Comparison of ENCODE assay signal across 9 cellular contexts in the genomic region with DNA sequence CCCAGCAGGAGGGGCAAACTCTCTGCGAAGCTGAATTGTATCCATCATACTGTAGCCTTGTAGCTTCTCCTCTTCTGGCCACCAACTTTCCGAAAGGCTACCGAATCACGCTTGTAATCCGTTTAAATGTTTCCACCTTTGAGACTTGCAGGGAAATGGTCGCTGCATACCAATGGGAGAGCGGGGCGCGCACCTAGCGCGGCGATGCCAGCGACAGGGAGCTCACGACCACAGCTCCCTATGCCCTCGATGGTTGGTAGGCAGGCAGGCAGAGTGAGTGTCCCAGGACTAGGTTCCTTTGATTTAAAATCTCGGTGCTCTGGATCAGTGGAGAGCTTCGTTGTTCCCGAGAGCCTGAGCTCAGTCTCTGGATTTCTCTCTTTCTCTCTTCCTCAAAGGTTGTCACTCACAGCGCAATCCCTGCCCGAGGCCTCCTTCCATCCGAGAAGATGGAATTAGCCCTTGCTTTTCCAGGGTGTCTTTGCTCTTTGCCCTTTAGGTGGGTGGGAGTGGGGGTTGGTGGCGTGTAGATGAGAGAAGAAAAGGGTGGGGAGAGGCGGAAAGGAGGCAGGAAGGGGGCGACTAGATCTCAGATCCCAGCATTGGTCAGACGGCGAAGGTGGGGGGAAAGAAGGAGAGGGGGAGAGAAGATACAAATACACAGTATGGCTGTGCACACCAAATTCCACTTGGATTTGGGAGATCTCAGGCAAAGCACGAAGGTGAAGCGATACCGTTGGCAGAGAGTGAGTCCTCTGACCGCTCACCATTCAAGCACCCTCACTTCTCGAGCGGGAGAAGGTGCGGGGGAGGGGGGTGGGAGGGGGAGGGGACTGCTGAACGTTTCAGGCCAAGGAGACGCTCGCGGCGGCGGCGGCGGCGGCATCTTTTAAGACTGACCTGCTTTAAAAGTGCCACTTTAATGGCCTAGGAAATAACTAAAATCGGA. TPM values are rescaled to one million over a fixed set of nuclear protein-coding genes. Genes with fewer than 3 reads are reported as not detected.
DNase-seq lines count a peak whose midpoint lies in the region; ATAC-seq and TF ChIP-seq lines count a peak whose summit lies in the region.
"Had no signal": no experiment of that assay in that cellular context is flagged by ENCODE, and none has a peak within 500 bp of the region (broad histone marks: within the 10 kb centered on the region; RNA-seq: fewer than 3 reads in every experiment).

A gene with protein sequence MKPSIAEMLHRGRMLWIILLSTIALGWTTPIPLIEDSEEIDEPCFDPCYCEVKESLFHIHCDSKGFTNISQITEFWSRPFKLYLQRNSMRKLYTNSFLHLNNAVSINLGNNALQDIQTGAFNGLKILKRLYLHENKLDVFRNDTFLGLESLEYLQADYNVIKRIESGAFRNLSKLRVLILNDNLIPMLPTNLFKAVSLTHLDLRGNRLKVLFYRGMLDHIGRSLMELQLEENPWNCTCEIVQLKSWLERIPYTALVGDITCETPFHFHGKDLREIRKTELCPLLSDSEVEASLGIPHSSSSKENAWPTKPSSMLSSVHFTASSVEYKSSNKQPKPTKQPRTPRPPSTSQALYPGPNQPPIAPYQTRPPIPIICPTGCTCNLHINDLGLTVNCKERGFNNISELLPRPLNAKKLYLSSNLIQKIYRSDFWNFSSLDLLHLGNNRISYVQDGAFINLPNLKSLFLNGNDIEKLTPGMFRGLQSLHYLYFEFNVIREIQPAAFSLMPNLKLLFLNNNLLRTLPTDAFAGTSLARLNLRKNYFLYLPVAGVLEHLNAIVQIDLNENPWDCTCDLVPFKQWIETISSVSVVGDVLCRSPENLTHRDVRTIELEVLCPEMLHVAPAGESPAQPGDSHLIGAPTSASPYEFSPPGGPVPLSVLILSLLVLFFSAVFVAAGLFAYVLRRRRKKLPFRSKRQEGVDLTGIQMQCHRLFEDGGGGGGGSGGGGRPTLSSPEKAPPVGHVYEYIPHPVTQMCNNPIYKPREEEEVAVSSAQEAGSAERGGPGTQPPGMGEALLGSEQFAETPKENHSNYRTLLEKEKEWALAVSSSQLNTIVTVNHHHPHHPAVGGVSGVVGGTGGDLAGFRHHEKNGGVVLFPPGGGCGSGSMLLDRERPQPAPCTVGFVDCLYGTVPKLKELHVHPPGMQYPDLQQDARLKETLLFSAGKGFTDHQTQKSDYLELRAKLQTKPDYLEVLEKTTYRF (minus strand): TSS at position 757 of the 949 bp plus-strand sequence. CDS start 5,554 bp downstream, outside the sequence.

- H3K27ac Mint-ChIP-seq in activated CD8-positive, alpha-beta memory T cell treated with anti-CD3 and anti-CD28 coated beads, Interleukin-2, amount 10 ng/mL, durations not matched to agents 7 days and 5 days: peak within 1 kb of the TSS; percentile 65

- H3K27me3 ChIP-seq in mammary epithelial cell (ENCODE audit: insufficient read depth, low read length): peaks cover 45% of the 10 kb centered on the region
- H3K27me3 ChIP-seq in right lobe of liver: peaks cover 0 to 4% of the 10 kb centered on the region in 2 donors
- no peaks in the 10 kb centered on the region for H3K27me3 ChIP-seq in thyroid gland

- no peaks in the 10 kb centered on the region for H3K9me3 Mint-ChIP-seq in activated CD8-positive, alpha-beta memory T cell treated with anti-CD3 and anti-CD28 coated beads, Interleukin-2, amount 10 ng/mL, durations not matched to agents 7 days and 5 days (ENCODE audit: low read depth)

- H3K9me3 ChIP-seq in mammary epithelial cell (replicated peaks; ENCODE audit: insufficient read depth, low read length): peaks cover 2% of the 10 kb centered on the region
- no peaks in the 10 kb centered on the region for H3K9me3 ChIP-seq in right lobe of liver
- H3K9me3 ChIP-seq in thyroid gland: no peaks in the 10 kb centered on the region

- no TSS peak for BruUV-seq in mammary epithelial cell (replicated peaks; lab: Mats Ljungman, UMichigan)

- DNase-seq in activated CD8-positive, alpha-beta memory T cell treated with anti-CD3 and anti-CD28 coated beads, Interleukin-2, amount 10 ng/mL, durations not matched to agents 7 days and 5 days: no peak
- no peak for DNase-seq in activated CD8-positive, alpha-beta memory T cell treated with anti-CD3 and anti-CD28 coated beads, Interleukin-2, amount 50 U/mL, for 48 hours
- DNase-seq in mammary epithelial cell (no peak), right lobe of liver (peak in 1 of 3 donors; percentile 37), thyroid gland (peak; percentile 20 to 27), DMS114 treated with DMSO at 0.1 percent for 48 hours (lab: John Stamatoyannopoulos, UW; ENCODE audit: unreplicated experiment) (no peak), RWPE1 (ENCODE audit: low spot score) (no peak)
- no peak for DNase-seq in effector CD4-positive, alpha-beta T cell

- no peaks in the 10 kb centered on the region for H3K36me3 ChIP-seq in mammary epithelial cell (ENCODE audit: insufficient read depth, low read length)
- no peaks in the 10 kb centered on the region for H3K36me3 ChIP-seq in right lobe of liver
- H3K36me3 ChIP-seq in thyroid gland: no peaks in the 10 kb centered on the region

- H3K79me2 ChIP-seq in mammary epithelial cell (ENCODE audit: insufficient read depth, low read length): no peaks in the 10 kb centered on the region

- H3K4me3 ChIP-seq in mammary epithelial cell (replicated peaks in 1 of 3; ENCODE audit: insufficient read depth in 1 of 3, low read depth in 2 of 3, low read length in 3 of 3): no peak within 1 kb of the TSS
- H3K4me3 ChIP-seq in right lobe of liver: peak within 1 kb of the TSS; percentile 47 to 61 (median 54)
- peak within 1 kb of the TSS in 2 of 3 donors; percentile 18 to 31 for H3K4me3 ChIP-seq in thyroid gland (replicated peaks in 1 of 3)

- H3K27ac ChIP-seq in mammary epithelial cell (ENCODE audit: insufficient read depth, low read depth, low read length) (no peak within 1 kb of the TSS), right lobe of liver (peak within 1 kb of the TSS in 1 of 3 donors; percentile 37), thyroid gland (no peak within 1 kb of the TSS), RWPE1 (no peak within 1 kb of the TSS)

- H3K4me1 Mint-ChIP-seq in activated CD8-positive, alpha-beta memory T cell treated with anti-CD3 and anti-CD28 coated beads, Interleukin-2, amount 10 ng/mL, durations not matched to agents 7 days and 5 days: peaks cover 2% of the 10 kb centered on the region

- H3K27me3 Mint-ChIP-seq in activated CD8-positive, alpha-beta memory T cell treated with anti-CD3 and anti-CD28 coated beads, Interleukin-2, amount 10 ng/mL, durations not matched to agents 7 days and 5 days: peaks cover 64% of the 10 kb centered on the region

- peaks cover 2% of the 10 kb centered on the region for H3K36me3 Mint-ChIP-seq in activated CD8-positive, alpha-beta memory T cell treated with anti-CD3 and anti-CD28 coated beads, Interleukin-2, amount 10 ng/mL, durations not matched to agents 7 days and 5 days

- intact Hi-C loops in mammary epithelial cell (cut with micrococcal nuclease) (no loop called here), right lobe of liver (cut with DNase I) (no loop called here), thyroid gland (cut with DNase I) (no loop called here)

- ATAC-seq in activated CD8-positive, alpha-beta memory T cell treated with anti-CD3 and anti-CD28 coated beads, Interleukin-2, amount 10 ng/mL, durations not matched to agents 7 days and 5 days: no peak
- ATAC-seq in right lobe of liver: peak; percentile 27 to 53 (median 45)

- H3K9ac ChIP-seq in mammary epithelial cell (ENCODE audit: insufficient read depth, low read length): no peak within 1 kb of the TSS

- no peaks in the 10 kb centered on the region for H4K20me1 ChIP-seq in mammary epithelial cell (ENCODE audit: insufficient read depth, low read length)

- 10% methylated on average over 22 of the region's 43 CpGs for WGBS in mammary epithelial cell (ENCODE audit: low coverage, missing lambda C conversion rate)
- WGBS in right lobe of liver (ENCODE audit: insufficient coverage, low coverage, low lambda C conversion rate, missing lambda C conversion rate): 2% methylated on average over 40 of the region's 43 CpGs
- 3% methylated on average over 36 to 43 of the region's 43 CpGs for WGBS in thyroid gland, 2 donors

- POLR2A ChIA-PET in RWPE1 (lab: Yijun Ruan, JAX; ENCODE audit: low non-redundant PET): no interaction called here

- peak within 1 kb of the TSS; percentile 23 for H3K4me2 ChIP-seq in mammary epithelial cell (ENCODE audit: insufficient read depth, low read depth, low read length)

- in situ Hi-C loops in mammary epithelial cell (cut with MboI; ENCODE audit: low sequenced_read_pairs in 2 of 2): no loop called here

- dilution Hi-C loops in mammary epithelial cell (cut with HindIII; ENCODE audit: low sequenced_read_pairs): no loop called here

- no peaks in the 10 kb centered on the region for H3K4me1 ChIP-seq in mammary epithelial cell (ENCODE audit: insufficient read depth, low read length)
- H3K4me1 ChIP-seq in right lobe of liver: peaks cover 0 to 13% (median 0%) of the 10 kb centered on the region in 4 donors
- peaks cover 0 to 40% of the 10 kb centered on the region in 2 donors for H3K4me1 ChIP-seq in thyroid gland

- no peak within 1 kb of the TSS for H3K4me3 Mint-ChIP-seq in activated CD8-positive, alpha-beta memory T cell treated with anti-CD3 and anti-CD28 coated beads, Interleukin-2, amount 10 ng/mL, durations not matched to agents 7 days and 5 days

- peak within 1 kb of the TSS; percentile 48 for H2AFZ ChIP-seq in mammary epithelial cell (ENCODE audit: low read depth, low read length)

- TF ChIP-seq POLR2A in right lobe of liver (IDR thresholded peaks at IDR 0.05) (no peak), thyroid gland (IDR thresholded peaks at IDR 0.05) (no peak)

- TF ChIP-seq CTCF in mammary epithelial cell (conservative IDR thresholded peaks at IDR 0.05 in 1 of 2, IDR thresholded peaks at IDR 0.05 in 1 of 2; ENCODE audit: extremely low read depth in 1 of 2, insufficient read depth in 1 of 2, low read depth in 1 of 2, low read length in 2 of 2) (no peak), right lobe of liver (IDR thresholded peaks at IDR 0.05) (no peak), thyroid gland (IDR thresholded peaks at IDR 0.05) (no peak), RWPE1 (conservative IDR thresholded peaks at IDR 0.05; ENCODE audit: low read depth) (no peak)

- CTCF ChIA-PET in activated CD8-positive, alpha-beta memory T cell treated with anti-CD3 and anti-CD28 coated beads, Interleukin-2, amount 10 ng/mL, durations not matched to agents 7 days and 5 days (lab: Charles Lee): no interaction called here
- CTCF ChIA-PET in mammary epithelial cell (lab: Charles Lee; ENCODE audit: low non-redundant PET) (no interaction called here), RWPE1 (lab: Yijun Ruan, JAX) (interaction anchor here (0.7 to 0.8 kb wide), 2 partner anchors 390 to 931 kb away, joined by 3 to 5 read pairs; no protein-coding TSS in a partner anchor)

RNA-seq across cellular contexts. Expression of the gene that starts here (rescaled TPM):
- not detected for total RNA-seq in activated CD8-positive, alpha-beta memory T cell treated with anti-CD3 and anti-CD28 coated beads, Interleukin-2, amount 10 ng/mL, durations not matched to agents 7 days and 5 days
- total RNA-seq in mammary epithelial cell: not detected
- polyA plus RNA-seq in mammary epithelial cell: not detected
- not detected for polyA minus RNA-seq in mammary epithelial cell
- total RNA-seq in right lobe of liver: 10 to 100 TPM in 1 of 6 experiments, 1 to 10 TPM in 4, under 1 TPM in 1; 0.15 to 10.5 (median 3.6) TPM
- total RNA-seq in thyroid gland: 1 to 10 TPM in 1 of 4 donors, under 1 TPM in 2, not detected in 1; 0.13 to 1.9 (median 0.67) TPM
- total RNA-seq: RPMI7951 had no signal

Comparison
In these comparisons a context has a peak if more than half of its experiments do, and no peak if none do; other contexts are left out.
1. DNase-seq: peak in thyroid gland (2 of 2); none in activated CD8-positive, alpha-beta memory T cell treated with anti-CD3 and anti-CD28 coated beads, Interleukin-2, amount 10 ng/mL, durations not matched to agents 7 days and 5 days (single experiment), activated CD8-positive, alpha-beta memory T cell treated with anti-CD3 and anti-CD28 coated beads, Interleukin-2, amount 50 U/mL, for 48 hours (single experiment), mammary epithelial cell (single experiment), DMS114 treated with DMSO at 0.1 percent for 48 hours (single experiment), RWPE1 (single experiment) and effector CD4-positive, alpha-beta T cell (single experiment).
2. H3K4me3 ChIP-seq: peak in right lobe of liver (3 of 3) and thyroid gland (2 of 3); none in mammary epithelial cell (0 of 3).